In the genomic region with DNA sequence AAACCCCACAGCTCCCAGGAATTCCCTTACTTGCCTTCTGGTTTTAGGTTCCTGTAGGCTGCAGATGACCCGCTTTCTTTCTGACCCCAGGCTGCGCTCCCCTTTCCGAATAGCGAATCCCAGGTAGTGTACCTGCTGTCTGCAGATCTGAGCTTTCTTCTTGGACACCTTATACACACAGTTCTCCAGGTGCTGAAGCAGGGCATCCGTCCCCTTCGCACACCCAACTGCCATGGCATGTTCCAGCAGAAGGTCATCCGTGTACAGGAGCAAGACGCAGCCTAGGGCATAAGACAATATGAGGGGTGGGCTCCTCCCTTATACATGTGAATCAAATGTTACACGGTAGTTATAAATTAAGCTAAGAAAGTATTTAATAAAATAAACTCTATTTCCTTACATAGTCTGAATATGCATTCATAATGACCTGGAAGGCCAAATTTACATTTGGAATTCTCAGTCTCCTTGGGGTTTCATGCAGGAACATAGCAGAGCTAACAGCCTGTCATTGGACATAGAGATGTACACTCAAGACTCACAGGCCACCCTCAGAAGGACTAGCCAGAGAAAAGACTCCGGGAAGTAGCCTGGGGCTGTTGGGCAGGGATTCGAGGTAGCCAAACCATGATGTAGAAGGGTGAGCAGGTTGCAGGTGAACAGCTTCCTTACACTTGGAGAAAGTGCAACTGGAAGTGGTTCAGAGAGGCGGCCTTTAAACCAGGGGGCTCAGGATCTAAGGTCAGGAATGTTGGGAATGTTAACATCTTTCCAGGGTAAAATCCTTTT, we compare ENCODE assay signal across 32 cellular contexts. TPM values are rescaled to one million over a fixed set of nuclear protein-coding genes. Genes with fewer than 3 reads are reported as not detected.
"Had no signal": no experiment of that assay in that cellular context is flagged by ENCODE, and none has a peak within 500 bp of the region (broad histone marks: within the 10 kb centered on the region; RNA-seq: fewer than 3 reads in every experiment).

No MANE protein-coding gene starts in this region.

- H3K4me1 ChIP-seq: adrenal gland, body of pancreas had no signal

- H3K9me3 Mint-ChIP-seq: activated CD4-positive, alpha-beta memory T cell treated with anti-CD3 and anti-CD28 coated beads for 36 hours; activated CD4-positive, alpha-beta T cell treated with anti-CD3 and anti-CD28 coated beads, Interleukin-2, amount 10 ng/mL, durations not matched to agents 24 days and 14 days; activated naive CD4-positive, alpha-beta T cell treated with anti-CD3 and anti-CD28 coated beads for 36 hours; activated naive CD4-positive, alpha-beta T cell treated with anti-CD3 and anti-CD28 coated beads, Interleukin-2, amount 50 U/mL, for 24 hours; activated naive CD8-positive, alpha-beta T cell treated with anti-CD3 and anti-CD28 coated beads, Interleukin-2, amount 50 U/mL, for 24 hours; activated T-helper 1 cell treated with anti-CD3 and anti-CD28 coated beads, Interleukin-12 subunit alpha, Interleukin-12 subunit beta, Interleukin-2, Interleukin-4 antibody, amounts not matched to agents 30 ng/mL and 10 ng/mL and 1 ng/mL, durations not matched to agents 14 hours and 24 hours and 36 hours; activated T-helper 2 cell treated with anti-CD3 and anti-CD28 coated beads, Interferon-gamma antibody, Interleukin-2, Interleukin-4, amounts not matched to agents 10 μg/mL and 5 μg/mL and 100 μg/mL, durations not matched to agents 14 hours and 24 hours and 36 hours had no signal

- FAIRE-seq: colon, endometrium, endothelial cell of umbilical vein, frontal cortex had no signal

- H3K36me3 Mint-ChIP-seq: activated CD4-positive, alpha-beta memory T cell treated with anti-CD3 and anti-CD28 coated beads for 36 hours; activated CD8-positive, alpha-beta memory T cell treated with anti-CD3 and anti-CD28 coated beads, Interleukin-2, amount 10 ng/mL, durations not matched to agents 7 days and 5 days; activated naive CD4-positive, alpha-beta T cell treated with anti-CD3 and anti-CD28 coated beads, Interleukin-2, amount 50 U/mL, for 24 hours; activated naive CD8-positive, alpha-beta T cell treated with anti-CD3 and anti-CD28 coated beads for 36 hours had no signal

- H3K27ac Mint-ChIP-seq: activated CD4-positive, alpha-beta memory T cell treated with anti-CD3 and anti-CD28 coated beads for 36 hours; activated CD4-positive, alpha-beta T cell treated with anti-CD3 and anti-CD28 coated beads for 36 hours; activated CD4-positive, alpha-beta T cell treated with anti-CD3 and anti-CD28 coated beads, Interleukin-2, amount 10 ng/mL, durations not matched to agents 24 days and 14 days; activated CD8-positive, alpha-beta memory T cell treated with anti-CD3 and anti-CD28 coated beads, Interleukin-2, amount 10 ng/mL, durations not matched to agents 7 days and 5 days; activated CD8-positive, alpha-beta T cell treated with anti-CD3 and anti-CD28 coated beads, Interleukin-2, amount 10 ng/mL, durations not matched to agents 7 days and 5 days; activated naive CD4-positive, alpha-beta T cell treated with anti-CD3 and anti-CD28 coated beads for 36 hours; activated naive CD4-positive, alpha-beta T cell treated with anti-CD3 and anti-CD28 coated beads, Interleukin-2, amount 50 U/mL, for 24 hours; activated naive CD8-positive, alpha-beta T cell treated with anti-CD3 and anti-CD28 coated beads for 36 hours; activated naive CD8-positive, alpha-beta T cell treated with anti-CD3 and anti-CD28 coated beads, Interleukin-2, amount 50 U/mL, for 24 hours; activated T-helper 1 cell treated with anti-CD3 and anti-CD28 coated beads, Interleukin-12 subunit alpha, Interleukin-12 subunit beta, Interleukin-2, Interleukin-4 antibody, amounts not matched to agents 30 ng/mL and 10 ng/mL and 1 ng/mL, durations not matched to agents 14 hours and 24 hours and 36 hours; activated T-helper 2 cell treated with anti-CD3 and anti-CD28 coated beads, Interferon-gamma antibody, Interleukin-2, Interleukin-4, amounts not matched to agents 10 μg/mL and 5 μg/mL and 100 μg/mL, durations not matched to agents 14 hours and 24 hours and 36 hours had no signal

- H3K9me3 ChIP-seq: adrenal gland, body of pancreas had no signal

- H3K27me3 Mint-ChIP-seq: activated CD4-positive, alpha-beta T cell treated with anti-CD3 and anti-CD28 coated beads for 36 hours; activated naive CD4-positive, alpha-beta T cell treated with anti-CD3 and anti-CD28 coated beads, Interleukin-2, amount 50 U/mL, for 24 hours; activated naive CD8-positive, alpha-beta T cell treated with anti-CD3 and anti-CD28 coated beads, Interleukin-2, amount 50 U/mL, for 24 hours had no signal

- H3K27me3 ChIP-seq: adrenal gland, body of pancreas had no signal

- H3K27ac ChIP-seq: adrenal gland, body of pancreas, epithelial cell of prostate had no signal

- H3K4me3 Mint-ChIP-seq: activated CD4-positive, alpha-beta memory T cell treated with anti-CD3 and anti-CD28 coated beads for 36 hours; activated CD4-positive, alpha-beta T cell treated with anti-CD3 and anti-CD28 coated beads for 36 hours; activated CD4-positive, alpha-beta T cell treated with anti-CD3 and anti-CD28 coated beads, Interleukin-2, amount 10 ng/mL, durations not matched to agents 24 days and 14 days; activated CD8-positive, alpha-beta memory T cell treated with anti-CD3 and anti-CD28 coated beads, Interleukin-2, amount 10 ng/mL, durations not matched to agents 7 days and 5 days; activated CD8-positive, alpha-beta T cell treated with anti-CD3 and anti-CD28 coated beads, Interleukin-2, amount 10 ng/mL, durations not matched to agents 7 days and 5 days; activated naive CD4-positive, alpha-beta T cell treated with anti-CD3 and anti-CD28 coated beads for 36 hours; activated naive CD4-positive, alpha-beta T cell treated with anti-CD3 and anti-CD28 coated beads, Interleukin-2, amount 50 U/mL, for 24 hours; activated naive CD8-positive, alpha-beta T cell treated with anti-CD3 and anti-CD28 coated beads for 36 hours; activated naive CD8-positive, alpha-beta T cell treated with anti-CD3 and anti-CD28 coated beads, Interleukin-2, amount 50 U/mL, for 24 hours; activated T-helper 1 cell treated with anti-CD3 and anti-CD28 coated beads, Interleukin-12 subunit alpha, Interleukin-12 subunit beta, Interleukin-2, Interleukin-4 antibody, amounts not matched to agents 30 ng/mL and 10 ng/mL and 1 ng/mL, durations not matched to agents 14 hours and 24 hours and 36 hours had no signal

- DNase-seq: activated CD4-positive, alpha-beta memory T cell treated with anti-CD3 and anti-CD28 coated beads for 36 hours; activated CD4-positive, alpha-beta T cell treated with anti-CD3 and anti-CD28 coated beads for 36 hours; activated CD4-positive, alpha-beta T cell treated with anti-CD3 and anti-CD28 coated beads, Interleukin-2, amount 10 ng/mL, durations not matched to agents 24 days and 14 days; activated CD4-positive, CD25-positive, alpha-beta regulatory T cell; activated CD4-positive, CD25-positive, alpha-beta regulatory T cell treated with anti-CD3 and anti-CD28 coated beads, Interleukin-2, amount 50 U/mL, for 72 hours; activated CD8-positive, alpha-beta memory T cell treated with anti-CD3 and anti-CD28 coated beads, Interleukin-2, amount 10 ng/mL, durations not matched to agents 7 days and 5 days; activated CD8-positive, alpha-beta memory T cell treated with anti-CD3 and anti-CD28 coated beads, Interleukin-2, amount 50 U/mL, for 4 hours; activated CD8-positive, alpha-beta T cell treated with anti-CD3 and anti-CD28 coated beads, Interleukin-2, amount 10 ng/mL, durations not matched to agents 7 days and 5 days; activated effector memory CD4-positive, alpha-beta T cell treated with anti-CD3 and anti-CD28 coated beads, Interleukin-2, amount 50 U/mL, for 16 hours; activated naive CD4-positive, alpha-beta T cell treated with anti-CD3 and anti-CD28 coated beads for 36 hours; activated naive CD8-positive, alpha-beta T cell treated with anti-CD3 and anti-CD28 coated beads for 36 hours; activated naive CD8-positive, alpha-beta T cell treated with anti-CD3 and anti-CD28 coated beads, Interleukin-2, amount 50 U/mL, for 24 hours; activated T-cell treated with anti-CD3 and anti-CD28 coated beads, Interleukin-2, amount 50 U/mL, for 1 hour; activated T-cell treated with anti-CD3 and anti-CD28 coated beads, Interleukin-2, amount 50 U/mL, for 48 hours; adrenal gland; amygdala; body of pancreas; caudate nucleus; cortex of kidney; dermis blood vessel endothelial cell; effector CD8-positive, alpha-beta T cell; foreskin fibroblast; T-helper 2 cell had no signal

- H3K4me1 Mint-ChIP-seq: activated CD4-positive, alpha-beta T cell treated with anti-CD3 and anti-CD28 coated beads for 36 hours; activated CD4-positive, alpha-beta T cell treated with anti-CD3 and anti-CD28 coated beads, Interleukin-2, amount 10 ng/mL, durations not matched to agents 24 days and 14 days; activated CD8-positive, alpha-beta memory T cell treated with anti-CD3 and anti-CD28 coated beads, Interleukin-2, amount 10 ng/mL, durations not matched to agents 7 days and 5 days; activated naive CD4-positive, alpha-beta T cell treated with anti-CD3 and anti-CD28 coated beads, Interleukin-2, amount 50 U/mL, for 24 hours; activated naive CD8-positive, alpha-beta T cell treated with anti-CD3 and anti-CD28 coated beads for 36 hours; activated naive CD8-positive, alpha-beta T cell treated with anti-CD3 and anti-CD28 coated beads, Interleukin-2, amount 50 U/mL, for 24 hours had no signal

- H3K36me3 ChIP-seq: adrenal gland had no signal

- ATAC-seq: activated CD4-positive, alpha-beta T cell treated with anti-CD3 and anti-CD28 coated beads for 36 hours; activated CD8-positive, alpha-beta memory T cell treated with anti-CD3 and anti-CD28 coated beads, Interleukin-2, amount 10 ng/mL, durations not matched to agents 7 days and 5 days; activated CD8-positive, alpha-beta T cell treated with anti-CD3 and anti-CD28 coated beads, Interleukin-2, amount 10 ng/mL, durations not matched to agents 7 days and 5 days; activated naive CD8-positive, alpha-beta T cell treated with anti-CD3 and anti-CD28 coated beads, Interleukin-2, amount 50 U/mL, for 24 hours; body of pancreas had no signal

- H3K4me3 ChIP-seq: adrenal gland, body of pancreas had no signal

RNA-seq across cellular contexts. Expression of gene DNAAF4, which starts 8.2 kb away (rescaled TPM):
- total RNA-seq: activated CD8-positive, alpha-beta memory T cell treated with anti-CD3 and anti-CD28 coated beads, Interleukin-2, amount 10 ng/mL, durations not matched to agents 7 days and 5 days; activated CD8-positive, alpha-beta T cell treated with anti-CD3 and anti-CD28 coated beads, Interleukin-2, amount 10 ng/mL, durations not matched to agents 7 days and 5 days; activated T-helper 1 cell treated with anti-CD3 and anti-CD28 coated beads, Interleukin-12 subunit alpha, Interleukin-12 subunit beta, Interleukin-2, Interleukin-4 antibody, amounts not matched to agents 30 ng/mL and 10 ng/mL and 1 ng/mL, durations not matched to agents 14 hours and 24 hours and 36 hours; T-helper 1 cell treated with Interleukin-12 subunit alpha and Interleukin-12 subunit beta and Interleukin-4 antibody, amounts not matched to agents 30 ng/mL and 1 ng/mL, for 36 hours had no signal
